Comparison of ENCODE assay signal across 6 cellular contexts in the genomic region with DNA sequence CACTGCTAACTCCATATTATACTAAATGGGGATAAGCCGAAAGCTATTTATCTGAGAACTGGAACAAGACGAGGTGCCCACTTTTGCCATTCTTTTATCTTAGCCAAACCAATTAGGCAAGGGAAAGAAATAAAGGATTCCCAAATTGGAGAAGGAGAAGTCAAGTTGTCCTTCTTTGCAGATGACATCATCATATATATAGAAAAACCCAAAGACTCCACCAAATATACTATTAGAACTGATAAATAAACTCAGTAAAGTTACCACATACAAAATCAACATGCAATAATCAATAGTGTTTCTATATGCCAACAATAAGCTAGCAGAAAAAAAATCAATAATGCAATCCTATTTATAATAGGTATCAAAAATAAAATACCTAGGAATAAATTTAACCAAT.
"Had no signal": no experiment of that assay in that cellular context is flagged by ENCODE, and none has a peak within 500 bp of the region (broad histone marks: within the 10 kb centered on the region; RNA-seq: fewer than 3 reads in every experiment).

No MANE protein-coding gene starts in this region.

- H3K4me3 ChIP-seq: K562 had no signal

- DNase-seq: IMR-90, KBM-7, KG1 had no signal

- ATAC-seq: K562 had no signal

- H3K27ac ChIP-seq: HL-60 had no signal

- FAIRE-seq: HTR-8/SVneo, K562 had no signal
